ENCODE assay signal across 8 cellular contexts in genomic region chr19:42422576-42423461, GRCh38. TPM values are rescaled to one million over a fixed set of nuclear protein-coding genes. Genes with fewer than 3 reads are reported as not detected.
DNase-seq lines count a peak whose midpoint lies in the region; ATAC-seq, FAIRE-seq and TF ChIP-seq lines count a peak whose summit lies in the region.

No MANE protein-coding gene starts in this region.

- peak overlapping the region; percentile 90 for H3K27ac ChIP-seq in keratinocyte (ENCODE audit: control insufficient read depth, insufficient read depth, low read length)

- H2AFZ ChIP-seq in keratinocyte (ENCODE audit: control insufficient read depth, low read length) = peak overlapping the region; percentile 48

- H3K9me3 ChIP-seq in keratinocyte (ENCODE audit: control insufficient read depth, low read depth, low read length) = no peaks in the 10 kb centered on the region

- peak overlapping the region; percentile 74 for H3K9ac ChIP-seq in keratinocyte (ENCODE audit: control insufficient read depth, extremely low read depth, insufficient read depth, low read length)

- H3K27me3 Mint-ChIP-seq in MCF 10A (ENCODE audit: insufficient read depth, unreplicated experiment) = no peaks in the 10 kb centered on the region

- dilution Hi-C loops in keratinocyte (cut with MboI; ENCODE audit: extremely low pct_ligation_motif_present, low sequenced_read_pairs) = no loop called here

- no peaks in the 10 kb centered on the region for H3K36me3 ChIP-seq in keratinocyte (ENCODE audit: control insufficient read depth in 2 of 2, extremely low read depth in 1 of 2, insufficient read depth in 2 of 2, low read length in 2 of 2)

- H3K4me1 Mint-ChIP-seq in MCF 10A (ENCODE audit: insufficient read depth, unreplicated experiment) = peaks cover 34% of the 10 kb centered on the region

- CTCF ChIA-PET in MCF 10A (lab: Yijun Ruan, JAX) = interaction anchor here (0.9 to 1.4 kb wide), 3 partner anchors 16 to 290 kb away, joined by 3 to 8 read pairs (median 6); no protein-coding TSS in a partner anchor

- no peaks in the 10 kb centered on the region for H4K20me1 ChIP-seq in keratinocyte (ENCODE audit: control insufficient read depth, extremely low read depth, insufficient read depth, low read length)

- H3K4me3 ChIP-seq in AG10803 (ENCODE audit: low read length) (peak overlapping the region; percentile 67), keratinocyte (ENCODE audit: control insufficient read depth in 2 of 3, extremely low read depth in 1 of 3, insufficient read depth in 2 of 3, low read depth in 1 of 3, low read length in 3 of 3) (peak overlapping the region; percentile 71 to 85 (median 72))

- peak; percentile 27 for ATAC-seq in GM19328 (IDR thresholded peaks at IDR 0.05; ENCODE audit: unreplicated experiment)
- ATAC-seq in HG03439 (IDR thresholded peaks at IDR 0.05; ENCODE audit: unreplicated experiment) = peak; percentile 22

- POLR2A ChIA-PET in MCF 10A (lab: Yijun Ruan, JAX) = interaction anchor here (0.7 to 1.6 kb wide), 5 partner anchors 12 to 320 kb away, joined by 3 to 9 read pairs (median 3); no protein-coding TSS in a partner anchor

- no peak for TF ChIP-seq CTCF in AG10803 (conservative IDR thresholded peaks at IDR 0.05; ENCODE audit: low read length)
- no peak for TF ChIP-seq CTCF in MCF 10A (IDR thresholded peaks at IDR 0.05; ENCODE audit: unreplicated experiment)
- no peak for TF ChIP-seq CTCF in keratinocyte (optimal IDR thresholded peaks at IDR 0.05 in 1 of 3, IDR thresholded peaks at IDR 0.05 in 1 of 3, conservative IDR thresholded peaks at IDR 0.05 in 1 of 3; ENCODE audit: extremely low read depth in 1 of 3, insufficient read depth in 2 of 3, low read length in 3 of 3)

- DNase-seq in AG10803 (ENCODE audit: low read depth) = no peak
- DNase-seq in T-helper 2 cell = peak in 3 of 5 experiments; percentile 27 to 62 (median 62)
- DNase-seq in MCF 10A (ENCODE audit: unreplicated experiment) = peak; percentile 51
- peak; percentile 69 for DNase-seq in keratinocyte (ENCODE audit: low read depth, low spot score)
- peak; percentile 62 for DNase-seq in stimulated activated CD4-positive, alpha-beta T cell treated with anti-CD3 and anti-CD28 coated beads, Interleukin-1b, Interleukin-23, amount 100 ng/mL, for 48 hours
- no peak for DNase-seq in COR-L47 (lab: John Stamatoyannopoulos, UW)

- H3K4me1 ChIP-seq in keratinocyte (ENCODE audit: control insufficient read depth, extremely low read depth, insufficient read depth, low read length) = peaks cover 34% of the 10 kb centered on the region

- H3K79me2 ChIP-seq in keratinocyte (ENCODE audit: control insufficient read depth, insufficient read depth, low read length) = peaks cover 5% of the 10 kb centered on the region

- H3K27me3 ChIP-seq in keratinocyte (ENCODE audit: control insufficient read depth, extremely low read depth, insufficient read depth, low read length) = no peaks in the 10 kb centered on the region

- H3K36me3 Mint-ChIP-seq in MCF 10A (ENCODE audit: insufficient read depth, unreplicated experiment) = peaks cover 17% of the 10 kb centered on the region

- H3K9me3 Mint-ChIP-seq in MCF 10A (ENCODE audit: unreplicated experiment) = no peaks in the 10 kb centered on the region

- intact Hi-C loops in MCF 10A (cut with micrococcal nuclease) = loop anchor here (1.0 kb wide), 1 partner anchor 10 kb away; no protein-coding TSS in a partner anchor

- BruUV-seq in MCF 10A (replicated peaks; lab: Mats Ljungman, UMichigan) = no TSS peak

- peak overlapping the region; percentile 88 for H3K27ac Mint-ChIP-seq in MCF 10A (ENCODE audit: low read depth, unreplicated experiment)

- H3K9me1 ChIP-seq in keratinocyte (ENCODE audit: control insufficient read depth, extremely low read depth, insufficient read depth, low read length) = no peaks in the 10 kb centered on the region

- peak; percentile 26 for FAIRE-seq in keratinocyte (lab: Jason Lieb, UNC)

- H3K4me3 Mint-ChIP-seq in MCF 10A (ENCODE audit: unreplicated experiment) = peak overlapping the region; percentile 96

- H3K4me2 ChIP-seq in keratinocyte (ENCODE audit: control insufficient read depth, extremely low read depth, insufficient read depth, low read depth, low read length) = peak overlapping the region; percentile 90

RNA-seq across cellular contexts. Expression of gene LIPE, which starts 4.4 kb away (rescaled TPM):
- total RNA-seq in MCF 10A (2022) = 8.6 and 11.7 TPM in 2 replicates
- 5.0 to 9.1 TPM (median 6.1 TPM) in 3 replicates for polyA plus RNA-seq in keratinocyte
- 0.54 TPM for polyA plus RNA-seq in keratinocyte (2011; ENCODE audit: low read depth)
- 4.5 and 7.6 TPM in 2 replicates for polyA plus RNA-seq in keratinocyte (2011; cell fraction: cytosol; rRNA removed)
- 9.3 and 13.8 TPM in 2 replicates for polyA plus RNA-seq in keratinocyte (2011; cell fraction: nucleus; rRNA removed)
- polyA plus RNA-seq in keratinocyte (2012; ENCODE audit: low replicate concordance) = 4.8 and 12.6 TPM in 2 replicates
- 4.4 to 20.7 TPM (median 6.2 TPM) in 3 replicates for polyA minus RNA-seq in keratinocyte
- 12.1 TPM for polyA minus RNA-seq in keratinocyte (2011; cell fraction: cytosol; rRNA and poly(A)+ RNA removed)
- polyA minus RNA-seq in keratinocyte (2011; cell fraction: nucleus; rRNA and poly(A)+ RNA removed) = 6.1 and 9.8 TPM in 2 replicates

RNA-seq across cellular contexts. Expression of gene CXCL17, which starts 19.9 kb away (rescaled TPM):
- total RNA-seq in MCF 10A (2022) = not detected in 2 replicates
- 0.06 TPM in 1 of 3 replicates, not detected in the others for polyA plus RNA-seq in keratinocyte
- polyA plus RNA-seq in keratinocyte (2011; ENCODE audit: low read depth) = not detected
- polyA plus RNA-seq in keratinocyte (2011; cell fraction: cytosol; rRNA removed) = not detected in 2 replicates
- not detected in 2 replicates for polyA plus RNA-seq in keratinocyte (2011; cell fraction: nucleus; rRNA removed)
- polyA plus RNA-seq in keratinocyte (2012; ENCODE audit: low replicate concordance) = 0.85 TPM in 1 of 2 replicates, not detected in the other
- not detected in 3 replicates for polyA minus RNA-seq in keratinocyte
- polyA minus RNA-seq in keratinocyte (2011; cell fraction: cytosol; rRNA and poly(A)+ RNA removed) = not detected
- not detected in 2 replicates for polyA minus RNA-seq in keratinocyte (2011; cell fraction: nucleus; rRNA and poly(A)+ RNA removed)

RNA-seq across cellular contexts. Expression of gene CNFN, which starts 32.7 kb away (rescaled TPM):
- 0.89 and 1.6 TPM in 2 replicates for total RNA-seq in MCF 10A (2022)
- 3.0 to 10.2 TPM (median 5.1 TPM) in 3 replicates for polyA plus RNA-seq in keratinocyte
- polyA plus RNA-seq in keratinocyte (2011; ENCODE audit: low read depth) = 236 TPM
- 16.6 and 17.5 TPM in 2 replicates for polyA plus RNA-seq in keratinocyte (2011; cell fraction: cytosol; rRNA removed)
- 15.5 and 16.8 TPM in 2 replicates for polyA plus RNA-seq in keratinocyte (2011; cell fraction: nucleus; rRNA removed)
- polyA plus RNA-seq in keratinocyte (2012; ENCODE audit: low replicate concordance) = 22.8 and 1,581 TPM in 2 replicates
- 13.3 to 49.5 TPM (median 16.7 TPM) in 3 replicates for polyA minus RNA-seq in keratinocyte
- polyA minus RNA-seq in keratinocyte (2011; cell fraction: cytosol; rRNA and poly(A)+ RNA removed) = 22.8 TPM
- 8.8 and 18.3 TPM in 2 replicates for polyA minus RNA-seq in keratinocyte (2011; cell fraction: nucleus; rRNA and poly(A)+ RNA removed)

Comparison
In these comparisons a context has a peak if more than half of its experiments do, and no peak if none do; other contexts are left out.
1. DNase-seq: peak in T-helper 2 cell (3 of 5), MCF 10A (single experiment), keratinocyte (single experiment) and stimulated activated CD4-positive, alpha-beta T cell treated with anti-CD3 and anti-CD28 coated beads, Interleukin-1b, Interleukin-23, amount 100 ng/mL, for 48 hours (single experiment); none in AG10803 (single experiment) and COR-L47 (single experiment).